17 cellular contexts compared by ENCODE assay signal in genomic region chr10:129411772-129412171, GRCh38. TPM values are rescaled to one million over a fixed set of nuclear protein-coding genes. Genes with fewer than 3 reads are reported as not detected.
DNase-seq lines count a peak whose midpoint lies in the region; ATAC-seq and TF ChIP-seq lines count a peak whose summit lies in the region.
"Had no signal": no experiment of that assay in that cellular context is flagged by ENCODE, and none has a peak within 500 bp of the region (broad histone marks: within the 10 kb centered on the region; RNA-seq: fewer than 3 reads in every experiment).

No MANE protein-coding gene starts in this region.

- ATAC-seq in stimulated activated memory B cell treated with anti-CD40 and anti-IgM and Interleukin-4, amounts not matched to agents 10 μg/mL and 1 μg/mL and 100 μg/mL, for 72 hours = peak; percentile 32
- no peak for ATAC-seq in HG03457 (IDR thresholded peaks at IDR 0.05; ENCODE audit: unreplicated experiment)
- ATAC-seq: GM23338, HepG2 had no signal

- H3K4me3 ChIP-seq in right atrium auricular region = no peak overlapping the region
- H3K4me3 ChIP-seq in left ventricle myocardium inferior = no peak overlapping the region
- no peak overlapping the region for H3K4me3 ChIP-seq in lower leg skin (ENCODE audit: low read depth, poor library complexity, severe bottlenecking)
- H3K4me3 ChIP-seq: BLaER1, GM23338 had no signal

- no peak overlapping the region for H3K27ac Mint-ChIP-seq in stimulated activated memory B cell treated with anti-CD40 and anti-IgM and Interleukin-4, amounts not matched to agents 10 μg/mL and 1 μg/mL and 100 μg/mL, for 72 hours
- H3K27ac Mint-ChIP-seq in activated CD4-positive, alpha-beta T cell treated with anti-CD3 and anti-CD28 coated beads, Interleukin-2, amount 10 ng/mL, durations not matched to agents 7 days and 5 days = no peak overlapping the region
- H3K27ac Mint-ChIP-seq: CD4-positive, alpha-beta memory T cell; GM23338 had no signal

- 77 to 80% methylated on average over 7 of the region's 7 CpGs for WGBS in lower leg skin, 2 donors

- H3K36me3 ChIP-seq in right atrium auricular region (no peaks in the 10 kb centered on the region), left ventricle myocardium inferior (no peaks in the 10 kb centered on the region)
- H3K36me3 ChIP-seq: BLaER1 had no signal

- H3K4me3 Mint-ChIP-seq in stimulated activated memory B cell treated with anti-CD40 and anti-IgM and Interleukin-4, amounts not matched to agents 10 μg/mL and 1 μg/mL and 100 μg/mL, for 72 hours = no peak overlapping the region
- H3K4me3 Mint-ChIP-seq in activated CD4-positive, alpha-beta T cell treated with anti-CD3 and anti-CD28 coated beads, Interleukin-2, amount 10 ng/mL, durations not matched to agents 7 days and 5 days = no peak overlapping the region
- H3K4me3 Mint-ChIP-seq: CD14-positive monocyte; CD4-positive, alpha-beta memory T cell; GM23338 had no signal

- no peaks in the 10 kb centered on the region for H3K4me1 ChIP-seq in right atrium auricular region
- peaks cover 6% of the 10 kb centered on the region for H3K4me1 ChIP-seq in left ventricle myocardium inferior

- CTCF ChIA-PET in activated CD4-positive, alpha-beta T cell treated with anti-CD3 and anti-CD28 coated beads, Interleukin-2, amount 10 ng/mL, durations not matched to agents 7 days and 5 days (lab: Charles Lee) = no interaction called here

- no peaks in the 10 kb centered on the region for H3K27me3 Mint-ChIP-seq in stimulated activated memory B cell treated with anti-CD40 and anti-IgM and Interleukin-4, amounts not matched to agents 10 μg/mL and 1 μg/mL and 100 μg/mL, for 72 hours
- peaks cover 1% of the 10 kb centered on the region for H3K27me3 Mint-ChIP-seq in activated CD4-positive, alpha-beta T cell treated with anti-CD3 and anti-CD28 coated beads, Interleukin-2, amount 10 ng/mL, durations not matched to agents 7 days and 5 days

- no peak overlapping the region for H3K27ac ChIP-seq in right atrium auricular region
- H3K27ac ChIP-seq in left ventricle myocardium inferior (replicated peaks) = no peak overlapping the region
- H3K27ac ChIP-seq: BLaER1 had no signal

- H3K9me3 Mint-ChIP-seq in stimulated activated memory B cell treated with anti-CD40 and anti-IgM and Interleukin-4, amounts not matched to agents 10 μg/mL and 1 μg/mL and 100 μg/mL, for 72 hours = no peaks in the 10 kb centered on the region
- no peaks in the 10 kb centered on the region for H3K9me3 Mint-ChIP-seq in activated CD4-positive, alpha-beta T cell treated with anti-CD3 and anti-CD28 coated beads, Interleukin-2, amount 10 ng/mL, durations not matched to agents 7 days and 5 days
- H3K9me3 Mint-ChIP-seq: CD14-positive monocyte; CD4-positive, alpha-beta memory T cell; GM23338 had no signal

- TF ChIP-seq CTCF in right atrium auricular region (IDR thresholded peaks at IDR 0.05) = no peak
- TF ChIP-seq CTCF in left ventricle myocardium inferior (IDR thresholded peaks at IDR 0.05; ENCODE audit: borderline replicate concordance) = no peak
- TF ChIP-seq CTCF in lower leg skin (IDR thresholded peaks at IDR 0.05) = no peak

- H3K36me3 Mint-ChIP-seq in stimulated activated memory B cell treated with anti-CD40 and anti-IgM and Interleukin-4, amounts not matched to agents 10 μg/mL and 1 μg/mL and 100 μg/mL, for 72 hours = no peaks in the 10 kb centered on the region
- H3K36me3 Mint-ChIP-seq in activated CD4-positive, alpha-beta T cell treated with anti-CD3 and anti-CD28 coated beads, Interleukin-2, amount 10 ng/mL, durations not matched to agents 7 days and 5 days (ENCODE audit: low read depth) = no peaks in the 10 kb centered on the region
- H3K36me3 Mint-ChIP-seq: CD14-positive monocyte; CD4-positive, alpha-beta memory T cell had no signal

- DNase-seq in right atrium auricular region (ENCODE audit: low spot score) (peak; percentile 51), left ventricle myocardium inferior (no peak), lower leg skin (ENCODE audit: low spot score in 2 of 2) (peak; percentile 1 to 68)
- DNase-seq in stimulated activated CD8-positive, alpha-beta memory T cell treated with anti-CD3 and anti-CD28 coated beads, Interleukin-4, amount 100 ng/mL, for 48 hours = no peak
- DNase-seq in activated CD4-positive, alpha-beta T cell treated with anti-CD3 and anti-CD28 coated beads, Interleukin-2, amount 10 ng/mL, durations not matched to agents 7 days and 5 days = no peak
- DNase-seq: 8988T; CD4-positive, alpha-beta memory T cell; DMS153; DMS79; GDM1; H7 had no signal

- H3K9me3 ChIP-seq in right atrium auricular region = no peaks in the 10 kb centered on the region
- no peaks in the 10 kb centered on the region for H3K9me3 ChIP-seq in left ventricle myocardium inferior (replicated peaks)
- H3K9me3 ChIP-seq: BLaER1 had no signal

- no peaks in the 10 kb centered on the region for H3K4me1 Mint-ChIP-seq in stimulated activated memory B cell treated with anti-CD40 and anti-IgM and Interleukin-4, amounts not matched to agents 10 μg/mL and 1 μg/mL and 100 μg/mL, for 72 hours
- H3K4me1 Mint-ChIP-seq in activated CD4-positive, alpha-beta T cell treated with anti-CD3 and anti-CD28 coated beads, Interleukin-2, amount 10 ng/mL, durations not matched to agents 7 days and 5 days = no peaks in the 10 kb centered on the region
- H3K4me1 Mint-ChIP-seq: CD14-positive monocyte; CD4-positive, alpha-beta memory T cell had no signal

- POLR2A ChIA-PET in activated CD4-positive, alpha-beta T cell treated with anti-CD3 and anti-CD28 coated beads, Interleukin-2, amount 10 ng/mL, durations not matched to agents 7 days and 5 days (lab: Charles Lee) = no interaction called here

- no peak for TF ChIP-seq POLR2A in lower leg skin (IDR thresholded peaks at IDR 0.05)

- intact Hi-C loops in left ventricle myocardium inferior (cut with micrococcal nuclease) (no loop called here), lower leg skin (cut with DNase I; ENCODE audit: low total_unique reads) (no loop called here)

- H3K27me3 ChIP-seq in right atrium auricular region = no peaks in the 10 kb centered on the region
- H3K27me3 ChIP-seq in left ventricle myocardium inferior (ENCODE audit: low read depth) = peaks cover 37% of the 10 kb centered on the region
- H3K27me3 ChIP-seq: BLaER1 had no signal

RNA-seq across cellular contexts. Expression of gene MGMT, which starts 55.3 kb away (rescaled TPM):
- total RNA-seq in right atrium auricular region (10 to 100 TPM; 18.2 to 19.2 TPM), left ventricle myocardium inferior (15.4 TPM), lower leg skin (10 to 100 TPM; 13.1 to 38.7 (median 29.2) TPM)
- total RNA-seq in activated CD4-positive, alpha-beta T cell treated with anti-CD3 and anti-CD28 coated beads, Interleukin-2, amount 10 ng/mL, durations not matched to agents 7 days and 5 days = 10 to 100 TPM; 17.6 to 19.3 TPM

Comparison
In these comparisons a context has a peak if more than half of its experiments do, and no peak if none do; other contexts are left out.
1. DNase-seq: peak in right atrium auricular region (single experiment) and lower leg skin (2 of 2); none in left ventricle myocardium inferior (single experiment), stimulated activated CD8-positive, alpha-beta memory T cell treated with anti-CD3 and anti-CD28 coated beads, Interleukin-4, amount 100 ng/mL, for 48 hours (single experiment) and activated CD4-positive, alpha-beta T cell treated with anti-CD3 and anti-CD28 coated beads, Interleukin-2, amount 10 ng/mL, durations not matched to agents 7 days and 5 days (single experiment).